In the genomic region with DNA sequence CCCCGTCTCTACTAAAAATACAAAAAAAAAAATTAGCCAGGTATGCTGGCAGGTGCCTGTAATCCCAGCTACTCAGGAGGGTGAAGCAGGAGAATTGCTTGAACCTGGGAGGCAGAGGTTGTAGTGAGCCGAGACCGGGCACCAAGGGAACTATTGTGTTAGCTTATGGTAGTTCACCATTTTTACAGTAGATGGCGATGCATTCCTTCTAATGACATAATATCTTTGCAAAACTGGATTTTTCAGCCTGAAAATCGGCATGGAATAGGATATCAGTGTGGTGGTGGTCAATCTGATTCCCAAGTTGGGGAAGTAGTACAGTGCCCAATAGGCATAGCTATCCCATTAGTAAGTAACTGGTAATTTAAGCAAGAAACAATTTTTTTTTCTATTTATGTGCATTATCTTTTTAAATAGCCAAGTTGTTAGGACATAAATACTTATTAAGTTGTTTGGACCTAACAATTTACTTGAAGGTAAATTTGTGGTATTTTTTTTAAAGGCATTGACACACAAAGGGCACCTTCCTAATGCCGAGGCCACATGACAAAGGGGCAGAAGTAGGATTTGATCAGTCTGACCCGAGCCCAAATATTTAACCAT, we compare ENCODE assay signal across 8 cellular contexts. TPM values are rescaled to one million over a fixed set of nuclear protein-coding genes. Genes with fewer than 3 reads are reported as not detected.
DNase-seq lines count a peak whose midpoint lies in the region; ATAC-seq and TF ChIP-seq lines count a peak whose summit lies in the region.

No MANE protein-coding gene starts in this region.

- no peak overlapping the region for H3K4me3 ChIP-seq in RWPE2 (ENCODE audit: severe bottlenecking)
- no peak overlapping the region for H3K4me3 ChIP-seq in epithelial cell of proximal tubule (ENCODE audit: low read depth, low read length)

- DNase-seq in A172 (ENCODE audit: low spot score) = peak; percentile 42
- peak; percentile 26 for DNase-seq in DMS79 (lab: John Stamatoyannopoulos, UW)
- peak; percentile 73 for DNase-seq in LoVo (ENCODE audit: low spot score)
- no peak for DNase-seq in RWPE2 (ENCODE audit: low spot score)
- peak; percentile 15 for DNase-seq in epithelial cell of proximal tubule (ENCODE audit: low read depth)
- peak; percentile 47 for DNase-seq in naive B cell
- DNase-seq in HK-2 (ENCODE audit: unreplicated experiment) = no peak
- no peak for DNase-seq in UCSD-AML1 (lab: John Stamatoyannopoulos, UW; ENCODE audit: unreplicated experiment)

- H3K4me1 ChIP-seq in RWPE2 (ENCODE audit: insufficient read depth, poor library complexity, severe bottlenecking) = no peaks in the 10 kb centered on the region

- peaks cover 0 to 8% (median 6%) of the 10 kb centered on the region in 3 donors for H3K27me3 Mint-ChIP-seq in naive B cell

- H3K27ac ChIP-seq in RWPE2 (ENCODE audit: poor library complexity, severe bottlenecking) = no peak overlapping the region

- no peaks in the 10 kb centered on the region for H3K9me3 Mint-ChIP-seq in naive B cell

- no peak overlapping the region for H3K27ac Mint-ChIP-seq in naive B cell

- H3K36me3 ChIP-seq in RWPE2 (ENCODE audit: low read depth) = no peaks in the 10 kb centered on the region

- no peaks in the 10 kb centered on the region for H3K4me1 Mint-ChIP-seq in naive B cell

- ATAC-seq in RWPE2 (ENCODE audit: low read depth) (peak; percentile 51; the same call in 2 of the 3 replicates), naive B cell (ENCODE audit: low read depth in 2 of 2) (peak; percentile 50 to 77)

- H3K36me3 Mint-ChIP-seq in naive B cell = no peaks in the 10 kb centered on the region

- no peaks in the 10 kb centered on the region for H3K9me3 ChIP-seq in RWPE2 (ENCODE audit: severe bottlenecking)

- no peaks in the 10 kb centered on the region for H3K27me3 ChIP-seq in RWPE2 (ENCODE audit: insufficient read depth, poor library complexity, severe bottlenecking)

- H3K4me3 Mint-ChIP-seq in naive B cell = no peak overlapping the region

- TF ChIP-seq CTCF in RWPE2 (IDR thresholded peaks at IDR 0.05; ENCODE audit: poor library complexity, severe bottlenecking) (peak; percentile 84), epithelial cell of proximal tubule (conservative IDR thresholded peaks at IDR 0.05; ENCODE audit: low read depth, low read length) (peak; percentile 67)

RNA-seq across cellular contexts. Expression of gene IMPDH1, which starts 17.6 kb away (rescaled TPM):
- total RNA-seq in A172 (2014; rRNA removed; shearing (Covaris generic)) = 77.8 and 78.1 TPM in 2 replicates
- total RNA-seq in epithelial cell of proximal tubule = 64.3 and 89.3 TPM in 2 replicates
- polyA plus RNA-seq in naive B cell (ENCODE audit: low read depth in 6 of 6) = 10 to 100 TPM; 24.6 to 39.6 (median 26.8) TPM

RNA-seq across cellular contexts. Expression of gene HILPDA, which starts 28.3 kb away (rescaled TPM):
- 9.3 and 18.2 TPM in 2 replicates for total RNA-seq in A172 (2014; rRNA removed; shearing (Covaris generic))
- 21.6 and 33.7 TPM in 2 replicates for total RNA-seq in epithelial cell of proximal tubule
- polyA plus RNA-seq in naive B cell (ENCODE audit: low read depth in 6 of 6) = 10 to 100 TPM; 11.2 to 20.3 (median 13.1) TPM

RNA-seq across cellular contexts. Expression of gene METTL2B, which starts 49.2 kb away (rescaled TPM):
- total RNA-seq in A172 (2014; rRNA removed; shearing (Covaris generic)) = 37.6 and 46.4 TPM in 2 replicates
- 39.6 and 39.9 TPM in 2 replicates for total RNA-seq in epithelial cell of proximal tubule
- 10 to 100 TPM in 5 of 6 donors, 1 to 10 TPM in 1; 7.8 to 25.4 (median 13.2) TPM for polyA plus RNA-seq in naive B cell (ENCODE audit: low read depth in 6 of 6)

Comparison
In these comparisons a context has a peak if more than half of its experiments do, and no peak if none do; other contexts are left out.
1. DNase-seq: peak in A172 (single experiment), DMS79 (single experiment), LoVo (single experiment), epithelial cell of proximal tubule (single experiment) and naive B cell (single experiment); none in RWPE2 (single experiment), HK-2 (single experiment) and UCSD-AML1 (single experiment).